In the genomic region with DNA sequence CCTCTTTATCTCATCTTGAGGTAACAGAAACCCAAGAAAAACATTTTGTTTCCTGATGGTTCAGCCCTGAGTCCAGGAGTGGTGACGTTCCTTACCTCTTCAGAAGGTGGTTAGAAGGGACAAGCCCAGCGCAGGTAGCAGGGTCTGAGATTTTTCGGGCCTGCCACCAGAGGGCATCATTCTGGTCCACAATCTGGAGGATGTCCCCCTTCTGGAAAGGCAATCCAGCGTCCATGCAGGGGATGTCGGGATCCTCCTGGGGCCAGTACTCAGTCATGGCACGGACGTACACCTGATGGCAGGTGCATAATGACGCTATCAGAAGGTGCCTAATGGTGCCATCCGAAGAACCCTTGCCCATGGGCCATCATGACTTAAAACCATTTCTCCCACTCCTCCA, we compare ENCODE assay signal across 10 cellular contexts. TPM values are rescaled to one million over a fixed set of nuclear protein-coding genes. Genes with fewer than 3 reads are reported as not detected.
DNase-seq lines count a peak whose midpoint lies in the region; ATAC-seq and TF ChIP-seq lines count a peak whose summit lies in the region.
"Had no signal": no experiment of that assay in that cellular context is flagged by ENCODE, and none has a peak within 500 bp of the region (broad histone marks: within the 10 kb centered on the region; RNA-seq: fewer than 3 reads in every experiment).

No MANE protein-coding gene starts in this region.

- peaks cover 0 to 11% (median under 1%) of the 10 kb centered on the region in 3 donors for H3K27me3 Mint-ChIP-seq in immature natural killer cell (ENCODE audit: low read depth in 3 of 3)

- no peaks in the 10 kb centered on the region for H3K27me3 ChIP-seq in BE2C
- H3K27me3 ChIP-seq in foreskin keratinocyte = no peaks in the 10 kb centered on the region
- no peaks in the 10 kb centered on the region for H3K27me3 ChIP-seq in uterus

- H3K4me3 Mint-ChIP-seq in immature natural killer cell = no peak overlapping the region
- H3K4me3 Mint-ChIP-seq: activated naive CD4-positive, alpha-beta T cell treated with anti-CD3 and anti-CD28 coated beads, Interleukin-2, amount 50 U/mL, for 24 hours had no signal

- intact Hi-C loops in uterus (cut with DNase I; ENCODE audit: low total_unique reads) = no loop called here

- no peak overlapping the region for H3K27ac ChIP-seq in foreskin keratinocyte
- H3K27ac ChIP-seq in uterus = no peak overlapping the region

- peak; percentile 40 for DNase-seq in BE2C
- peak; percentile 30 for DNase-seq in RPMI8226
- no peak for DNase-seq in foreskin keratinocyte
- DNase-seq in uterus = no peak
- no peak for DNase-seq in immature natural killer cell
- DNase-seq: left cardiac atrium had no signal

- TF ChIP-seq POLR2A in uterus (IDR thresholded peaks at IDR 0.05) = no peak

- H3K4me3 ChIP-seq in BE2C (ENCODE audit: low read depth, low read length) (no peak overlapping the region), uterus (no peak overlapping the region)

- no peaks in the 10 kb centered on the region for H3K9me3 Mint-ChIP-seq in immature natural killer cell
- H3K9me3 Mint-ChIP-seq: activated naive CD4-positive, alpha-beta T cell treated with anti-CD3 and anti-CD28 coated beads, Interleukin-2, amount 50 U/mL, for 24 hours had no signal

- H3K36me3 ChIP-seq in BE2C (no peaks in the 10 kb centered on the region), uterus (no peaks in the 10 kb centered on the region)

- no peaks in the 10 kb centered on the region for H3K4me1 ChIP-seq in BE2C
- H3K4me1 ChIP-seq in foreskin keratinocyte = no peaks in the 10 kb centered on the region
- no peaks in the 10 kb centered on the region for H3K4me1 ChIP-seq in uterus

- TF ChIP-seq CTCF in BE2C (IDR thresholded peaks at IDR 0.05; ENCODE audit: low read depth, low read length) = peak; percentile 75
- TF ChIP-seq CTCF in GM12872 (IDR thresholded peaks at IDR 0.05; ENCODE audit: insufficient read depth, low read depth, low read length) = peak; percentile 77
- TF ChIP-seq CTCF in foreskin keratinocyte (conservative IDR thresholded peaks at IDR 0.05) = peak; percentile 63
- peak in 1 of 4 experiments; percentile 9 for TF ChIP-seq CTCF in uterus (IDR thresholded peaks at IDR 0.05)

- H3K9me3 ChIP-seq in BE2C = no peaks in the 10 kb centered on the region
- H3K9me3 ChIP-seq in uterus = no peaks in the 10 kb centered on the region

- no peak overlapping the region for H3K27ac Mint-ChIP-seq in immature natural killer cell
- H3K27ac Mint-ChIP-seq: activated naive CD4-positive, alpha-beta T cell treated with anti-CD3 and anti-CD28 coated beads, Interleukin-2, amount 50 U/mL, for 24 hours had no signal

- no peaks in the 10 kb centered on the region for H3K4me1 Mint-ChIP-seq in immature natural killer cell
- H3K4me1 Mint-ChIP-seq: activated naive CD4-positive, alpha-beta T cell treated with anti-CD3 and anti-CD28 coated beads, Interleukin-2, amount 50 U/mL, for 24 hours had no signal

- no peaks in the 10 kb centered on the region for H3K36me3 Mint-ChIP-seq in immature natural killer cell

- peak; percentile 41 for ATAC-seq in foreskin keratinocyte
- ATAC-seq in GM18511 (IDR thresholded peaks at IDR 0.05; ENCODE audit: unreplicated experiment) = no peak
- ATAC-seq in HG03175 (IDR thresholded peaks at IDR 0.05; ENCODE audit: unreplicated experiment) = no peak
- ATAC-seq: left cardiac atrium had no signal

RNA-seq across cellular contexts. Expression of gene MPP4, which starts 17.7 kb away (rescaled TPM):
- polyA plus RNA-seq in BE2C (2012; ENCODE audit: insufficient read depth, insufficient read length, low read depth) = not detected
- total RNA-seq in foreskin keratinocyte (0.88 and 1.3 TPM in 2 replicates), uterus (under 1 TPM in 2 of 4 donors, not detected in 2; 0.24 to 0.97 TPM)
- polyA plus RNA-seq in foreskin keratinocyte (0.31 and 0.56 TPM in 2 replicates), immature natural killer cell (not detected)

RNA-seq across cellular contexts. Expression of gene TMEM237, which starts 37.4 kb away (rescaled TPM):
- polyA plus RNA-seq in BE2C (2012; ENCODE audit: insufficient read depth, insufficient read length, low read depth) = 15.5 TPM
- total RNA-seq in foreskin keratinocyte (52.8 and 53.3 TPM in 2 replicates), uterus (10 to 100 TPM in 3 of 4 donors, 1 to 10 TPM in 1; 7.2 to 52.1 (median 26.0) TPM)
- polyA plus RNA-seq in foreskin keratinocyte (28.7 and 36.1 TPM in 2 replicates), immature natural killer cell (1 to 10 TPM; 1.8 to 4.1 (median 1.9) TPM)

Comparison
In these comparisons a context has a peak if more than half of its experiments do, and no peak if none do; other contexts are left out.
1. DNase-seq: peak in BE2C (single experiment) and RPMI8226 (single experiment); none in foreskin keratinocyte (0 of 2), uterus (0 of 2) and immature natural killer cell (0 of 3).